34 cellular contexts compared by ENCODE assay signal in genomic region chr2:31008571-31009114, GRCh38.
A peak's percentile ranks its signal among the peaks of the same experiment; 100 is the strongest.
DNase-seq lines count a peak whose midpoint lies in the region; ATAC-seq, FAIRE-seq and TF ChIP-seq lines count a peak whose summit lies in the region.
"Had no signal": no experiment of that assay in that cellular context is flagged by ENCODE, and none has a peak within 500 bp of the region (broad histone marks: within the 10 kb centered on the region; RNA-seq: fewer than 3 reads in every experiment).

No MANE protein-coding gene starts in this region.

- POLR2A ChIA-PET in A673 (lab: Charles Lee; ENCODE audit: low non-redundant PET) = no interaction called here

- H3K9me3 Mint-ChIP-seq in glutamatergic neuron (ENCODE audit: unreplicated experiment) (peaks cover 2% of the 10 kb centered on the region), GM23338 (peaks cover 3% of the 10 kb centered on the region; the same call in 1 of the 3 replicates)
- H3K9me3 Mint-ChIP-seq: natural killer cell; stimulated activated naive CD8-positive, alpha-beta T cell treated with anti-CD3 and anti-CD28 coated beads, Interleukin-15, amount 100 ng/mL, for 72 hours had no signal

- DNase-seq in A673 (ENCODE audit: low spot score) (peak; percentile 92), GM23248 (peak; percentile 21), NCI-H345 (lab: John Stamatoyannopoulos, UW) (peak; percentile 72), glutamatergic neuron (peak; percentile 56), H54 (ENCODE audit: insufficient read length, low spot score) (no peak), GM23338 (ENCODE audit: low spot score) (no peak), NCI-H2171 (lab: John Stamatoyannopoulos, UW) (no peak)
- DNase-seq: ACHN; activated CD8-positive, alpha-beta T cell treated with anti-CD3 and anti-CD28 coated beads, Interleukin-2, amount 10 ng/mL, durations not matched to agents 7 days and 5 days; activated gamma-delta T cell treated with Interleukin-2 at 50 U/mL for 16 hours; foreskin melanocyte; GDM1; hippocampal formation; immature natural killer cell; KG1; left ventricle myocardium superior; midbrain; MM.1S; natural killer cell; NCI-H2029; NCI-H510A treated with DMSO at 0.1 percent for 48 hours; pancreas; sigmoid colon; stimulated activated CD4-positive, alpha-beta T cell treated with anti-CD3 and anti-CD28 coated beads, Interleukin-15, amount 100 ng/mL, for 24 hours; stimulated activated naive CD8-positive, alpha-beta T cell treated with anti-CD3 and anti-CD28 coated beads, Interleukin-15, amount 100 ng/mL, for 72 hours; T-helper 17 cell; thyroid gland had no signal

- H3K79me2 ChIP-seq in GM23248 (ENCODE audit: insufficient read depth) = no peaks in the 10 kb centered on the region
- H3K79me2 ChIP-seq in GM23338 (replicated peaks; ENCODE audit: insufficient read depth) = no peaks in the 10 kb centered on the region

- TF ChIP-seq POLR2A in H54 (IDR thresholded peaks at IDR 0.05; ENCODE audit: low read depth, low read length) = no peak

- H3K4me1 ChIP-seq in A673 (ENCODE audit: insufficient read depth, low read length, poor library complexity, severe bottlenecking) (peaks cover 37% of the 10 kb centered on the region), GM23248 (ENCODE audit: insufficient read depth) (no peaks in the 10 kb centered on the region), GM23338 (ENCODE audit: insufficient read depth) (no peaks in the 10 kb centered on the region)
- H3K4me1 ChIP-seq: breast epithelium, pancreas, sigmoid colon, SJSA1, thyroid gland had no signal

- WGBS in GM23248 (ENCODE audit: low coverage in 1 of 2, low lambda C conversion rate in 2 of 2, missing lambda C conversion rate in 2 of 2), 2 experiments = 6 to 10% methylated on average over 12 of the region's 12 CpGs

- H3K9me2 ChIP-seq in GM23248 (ENCODE audit: insufficient read depth) (no peaks in the 10 kb centered on the region), GM23338 (ENCODE audit: insufficient read depth) (0 out of 2 replicates have a peak, but pooled peaks cover 9% of the 10 kb centered on the region)

- no peak overlapping the region for H3K27ac ChIP-seq in A673 (ENCODE audit: low read depth, low read length, poor library complexity, severe bottlenecking)
- H3K27ac ChIP-seq in GM23248 = no peak overlapping the region
- no peak overlapping the region for H3K27ac ChIP-seq in GM23338 (ENCODE audit: low read depth)
- H3K27ac ChIP-seq: breast epithelium, C4-2B, pancreas, sigmoid colon, SJSA1, thyroid gland had no signal

- H4K20me1 ChIP-seq in GM23248 (ENCODE audit: insufficient read depth) = no peaks in the 10 kb centered on the region
- no peaks in the 10 kb centered on the region for H4K20me1 ChIP-seq in GM23338 (replicated peaks; ENCODE audit: insufficient read depth)

- H3K27me3 Mint-ChIP-seq in glutamatergic neuron (ENCODE audit: unreplicated experiment) (peaks cover 3% of the 10 kb centered on the region), GM23338 (ENCODE audit: insufficient read depth, low read depth, poor library complexity) (peaks cover 7% of the 10 kb centered on the region)

- in situ Hi-C loops in GM23248 (cut with MboI) = no loop called here

- no peaks in the 10 kb centered on the region for H3K27me3 ChIP-seq in A673 (replicated peaks; ENCODE audit: insufficient read depth, low read depth, low read length, poor library complexity)
- no peaks in the 10 kb centered on the region; the same call in 1 of the 2 replicates for H3K27me3 ChIP-seq in GM23248 (replicated peaks; ENCODE audit: insufficient read depth)
- H3K27me3 ChIP-seq in GM23338 (ENCODE audit: insufficient read depth) = no peaks in the 10 kb centered on the region
- H3K27me3 ChIP-seq: breast epithelium, pancreas, SJSA1, thyroid gland had no signal

- H3F3A ChIP-seq in GM23248 (ENCODE audit: insufficient read depth) = no peaks in the 10 kb centered on the region
- no peaks in the 10 kb centered on the region for H3F3A ChIP-seq in GM23338 (replicated peaks; ENCODE audit: low read depth)

- BruUV-seq in A673 (replicated peaks; lab: Mats Ljungman, UMichigan) = no TSS peak

- H3K4me1 Mint-ChIP-seq in glutamatergic neuron (ENCODE audit: low read depth, unreplicated experiment) = peaks cover 18% of the 10 kb centered on the region
- peaks cover 16% of the 10 kb centered on the region; the same call in 2 of the 3 replicates for H3K4me1 Mint-ChIP-seq in GM23338
- H3K4me1 Mint-ChIP-seq: immature natural killer cell; natural killer cell; stimulated activated naive CD8-positive, alpha-beta T cell treated with anti-CD3 and anti-CD28 coated beads, Interleukin-15, amount 100 ng/mL, for 72 hours had no signal

- no peak for TF ChIP-seq CTCF in A673 (conservative IDR thresholded peaks at IDR 0.05; ENCODE audit: low read depth, low read length)
- no peak for TF ChIP-seq CTCF in glutamatergic neuron (IDR thresholded peaks at IDR 0.05; ENCODE audit: partially characterized antibody, unreplicated experiment)
- no peak for TF ChIP-seq CTCF in GM23338 (conservative IDR thresholded peaks at IDR 0.05; ENCODE audit: low read depth in 2 of 2)

- no peak overlapping the region for H3K4me3 ChIP-seq in A673 (ENCODE audit: low read depth, low read length, poor library complexity, severe bottlenecking)
- H3K4me3 ChIP-seq in GM23248 = no peak overlapping the region
- no peak overlapping the region for H3K4me3 ChIP-seq in GM23338
- H3K4me3 ChIP-seq: breast epithelium, pancreas, sigmoid colon, SJSA1, thyroid gland had no signal

- H3K9me3 ChIP-seq in A673 (ENCODE audit: low read depth, low read length, poor library complexity, severe bottlenecking) (no peaks in the 10 kb centered on the region), GM23248 (ENCODE audit: low read depth) (no peaks in the 10 kb centered on the region)
- H3K9me3 ChIP-seq: breast epithelium, pancreas, sigmoid colon, SJSA1, thyroid gland had no signal

- H3K4me2 ChIP-seq in GM23248 (ENCODE audit: unreplicated experiment) (no peak overlapping the region), GM23338 (no peak overlapping the region)

- ATAC-seq in GM19452 (IDR thresholded peaks at IDR 0.05; ENCODE audit: unreplicated experiment) = no peak
- ATAC-seq in GM23338 = no peak
- ATAC-seq: activated CD8-positive, alpha-beta T cell treated with anti-CD3 and anti-CD28 coated beads, Interleukin-2, amount 10 ng/mL, durations not matched to agents 7 days and 5 days; esophagus mucosa; left ventricle myocardium superior; natural killer cell; stimulated activated naive CD8-positive, alpha-beta T cell treated with anti-CD3 and anti-CD28 coated beads, Interleukin-15, amount 100 ng/mL, for 72 hours; T-helper 17 cell had no signal

- CTCF ChIA-PET in A673 (lab: Charles Lee) = no interaction called here

- H3K27ac Mint-ChIP-seq in glutamatergic neuron (ENCODE audit: unreplicated experiment) = no peak overlapping the region
- H3K27ac Mint-ChIP-seq in GM23338 = no peak overlapping the region
- H3K27ac Mint-ChIP-seq: activated CD8-positive, alpha-beta T cell treated with anti-CD3 and anti-CD28 coated beads, Interleukin-2, amount 10 ng/mL, durations not matched to agents 7 days and 5 days; immature natural killer cell; natural killer cell; T-helper 17 cell had no signal

- H3K36me3 ChIP-seq in A673 (ENCODE audit: insufficient read depth, low read length, poor library complexity, severe bottlenecking) (no peaks in the 10 kb centered on the region), GM23248 (ENCODE audit: low read depth) (no peaks in the 10 kb centered on the region), GM23338 (ENCODE audit: insufficient read depth) (no peaks in the 10 kb centered on the region)
- H3K36me3 ChIP-seq: breast epithelium, pancreas, sigmoid colon, SJSA1, thyroid gland had no signal

- no peak overlapping the region for H3K9ac ChIP-seq in GM23248

- no peak for FAIRE-seq in H54 (lab: Jason Lieb, UNC)
- FAIRE-seq: colon, H1, pancreas had no signal

- H2AFZ ChIP-seq in GM23248 (no peak overlapping the region), GM23338 (no peak overlapping the region)

- intact Hi-C loops in A673 (cut with micrococcal nuclease; ENCODE audit: unreplicated experiment) = no loop called here

- peaks cover 6% of the 10 kb centered on the region for H3K36me3 Mint-ChIP-seq in glutamatergic neuron (ENCODE audit: unreplicated experiment)
- no peaks in the 10 kb centered on the region for H3K36me3 Mint-ChIP-seq in GM23338 (ENCODE audit: low read depth)
- H3K36me3 Mint-ChIP-seq: immature natural killer cell, natural killer cell had no signal

- no peak overlapping the region for H3K4me3 Mint-ChIP-seq in glutamatergic neuron (ENCODE audit: unreplicated experiment)
- H3K4me3 Mint-ChIP-seq in GM23338 = no peak overlapping the region
- H3K4me3 Mint-ChIP-seq: activated CD8-positive, alpha-beta T cell treated with anti-CD3 and anti-CD28 coated beads, Interleukin-2, amount 10 ng/mL, durations not matched to agents 7 days and 5 days; immature natural killer cell; natural killer cell; stimulated activated naive CD8-positive, alpha-beta T cell treated with anti-CD3 and anti-CD28 coated beads, Interleukin-15, amount 100 ng/mL, for 72 hours; T-helper 17 cell had no signal

TF ChIP-seq in GM23338, 12 proteins besides CTCF, POLR2A, EP300 and RAD21 (continues in another document):
- no peak for TF ChIP-seq STAT1 (IDR thresholded peaks at IDR 0.05; ENCODE audit: unreplicated experiment)

Comparison
In these comparisons a context has a peak if more than half of its experiments do, and no peak if none do; other contexts are left out.
1. DNase-seq: peak in A673 (single experiment), GM23248 (single experiment), NCI-H345 (single experiment) and glutamatergic neuron (single experiment); none in H54 (single experiment), GM23338 (single experiment) and NCI-H2171 (single experiment).